Comparison of ENCODE assay signal across 22 cellular contexts in genomic region chr21:41823166-41823565, GRCh38.
"Had no signal": no experiment of that assay in that cellular context is flagged by ENCODE, and none has a peak within 500 bp of the region (broad histone marks: within the 10 kb centered on the region; RNA-seq: fewer than 3 reads in every experiment).

No MANE protein-coding gene starts in this region.

- H3K9me3 ChIP-seq: adrenal gland, gastrocnemius medialis, heart left ventricle, right atrium auricular region, suprapubic skin, upper lobe of left lung had no signal

- H3K36me3 ChIP-seq: cardiac muscle cell had no signal

- DNase-seq: activated CD4-positive, alpha-beta memory T cell treated with anti-CD3 and anti-CD28 coated beads, Interleukin-2, amount 10 ng/mL, durations not matched to agents 7 days and 5 days; activated CD4-positive, alpha-beta T cell treated with anti-CD3 and anti-CD28 coated beads for 4 hours; activated gamma-delta T cell treated with Interleukin-2 at 50 U/mL for 16 hours; activated T-cell treated with anti-CD3 and anti-CD28 coated beads, Interleukin-2, amount 50 U/mL, for 48 hours; adrenal gland; endodermal cell; gastrocnemius medialis; immature natural killer cell; occipital lobe; small intestine; stimulated activated CD4-positive, alpha-beta T cell treated with anti-CD3 and anti-CD28 coated beads, Interleukin-4, amount 100 ng/mL, for 4 hours; stimulated activated CD8-positive, alpha-beta memory T cell treated with anti-CD3 and anti-CD28 coated beads, Interleukin-4, amount 100 ng/mL, for 48 hours; stimulated activated naive CD8-positive, alpha-beta T cell treated with anti-CD3 and anti-CD28 coated beads, Interleukin-15, Interleukin-2, amounts not matched to agents 100 U/mL and 50 U/mL, for 24 hours; T-helper 17 cell; upper lobe of left lung had no signal

- H3K27me3 Mint-ChIP-seq: activated CD4-positive, alpha-beta memory T cell treated with anti-CD3 and anti-CD28 coated beads, Interleukin-2, amount 10 ng/mL, durations not matched to agents 7 days and 5 days; progenitor cell of endocrine pancreas; T-helper 17 cell had no signal

- H3K4me3 Mint-ChIP-seq: activated CD4-positive, alpha-beta memory T cell treated with anti-CD3 and anti-CD28 coated beads, Interleukin-2, amount 10 ng/mL, durations not matched to agents 7 days and 5 days; endodermal cell; immature natural killer cell; nephron; T-helper 17 cell had no signal

- H3K4me3 ChIP-seq: adrenal gland, cardiac muscle cell, dorsolateral prefrontal cortex, gastrocnemius medialis, heart left ventricle, right atrium auricular region, suprapubic skin, upper lobe of left lung had no signal

- ATAC-seq: gastrocnemius medialis; heart left ventricle; stimulated activated naive CD8-positive, alpha-beta T cell treated with anti-CD3 and anti-CD28 coated beads, Interleukin-15, Interleukin-2, amounts not matched to agents 100 U/mL and 50 U/mL, for 24 hours; T-helper 17 cell had no signal

- H3K27ac Mint-ChIP-seq: activated CD4-positive, alpha-beta memory T cell treated with anti-CD3 and anti-CD28 coated beads, Interleukin-2, amount 10 ng/mL, durations not matched to agents 7 days and 5 days; endodermal cell; immature natural killer cell; nephron; progenitor cell of endocrine pancreas; T-helper 17 cell had no signal

- H3K4me1 Mint-ChIP-seq: activated CD4-positive, alpha-beta memory T cell treated with anti-CD3 and anti-CD28 coated beads, Interleukin-2, amount 10 ng/mL, durations not matched to agents 7 days and 5 days; endodermal cell; immature natural killer cell; nephron; T-helper 17 cell had no signal

- H3K4me1 ChIP-seq: adrenal gland, gastrocnemius medialis, heart left ventricle, right atrium auricular region, suprapubic skin, upper lobe of left lung had no signal

- H3K27me3 ChIP-seq: adrenal gland, cardiac muscle cell, dorsolateral prefrontal cortex, gastrocnemius medialis, heart left ventricle, right atrium auricular region, suprapubic skin, upper lobe of left lung had no signal

- H3K27ac ChIP-seq: adrenal gland, cardiac muscle cell, dorsolateral prefrontal cortex, gastrocnemius medialis, heart left ventricle, right atrium auricular region, suprapubic skin, upper lobe of left lung had no signal

- H3K9me3 Mint-ChIP-seq: activated CD4-positive, alpha-beta memory T cell treated with anti-CD3 and anti-CD28 coated beads, Interleukin-2, amount 10 ng/mL, durations not matched to agents 7 days and 5 days; endodermal cell; immature natural killer cell; nephron had no signal
